In the genomic region with DNA sequence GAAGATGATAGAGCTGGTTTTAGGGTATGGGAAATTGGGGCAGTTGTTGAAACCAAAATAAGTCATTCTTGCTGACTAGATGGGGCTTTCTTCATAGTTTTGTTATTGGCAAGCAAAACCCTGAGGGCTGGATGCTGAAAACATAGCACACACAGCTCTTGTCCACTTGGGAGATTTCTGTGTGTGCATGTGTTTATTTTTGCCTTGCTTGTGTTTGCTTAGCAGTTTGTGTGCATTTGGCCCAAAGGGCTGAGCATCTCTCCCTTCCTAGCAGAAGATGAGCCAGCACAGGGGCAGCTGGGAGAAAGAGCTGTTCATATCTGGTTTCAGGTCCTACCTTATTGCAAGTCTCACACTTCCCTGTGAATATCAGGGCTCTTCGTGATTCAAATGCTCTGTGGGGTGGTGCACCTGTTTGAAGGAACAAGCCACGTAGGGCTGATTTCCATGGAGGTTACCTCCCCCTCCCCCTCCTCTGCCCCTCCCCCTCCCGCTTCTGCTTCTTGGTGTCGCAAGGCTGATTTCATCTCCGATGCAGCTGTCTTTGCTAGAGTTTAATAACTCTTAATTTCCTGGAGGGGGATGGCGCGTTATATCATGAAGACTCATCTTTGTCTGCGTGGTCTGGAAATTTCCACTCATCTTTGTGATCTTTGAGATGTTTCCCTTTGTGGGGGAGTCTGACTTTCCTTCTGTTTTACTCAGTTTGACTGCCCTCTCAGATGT, we compare ENCODE assay signal across 8 cellular contexts.
DNase-seq lines count a peak whose midpoint lies in the region; ATAC-seq lines count a peak whose summit lies in the region.

No MANE protein-coding gene starts in this region.

- H3K27ac Mint-ChIP-seq in activated naive CD8-positive, alpha-beta T cell treated with anti-CD3 and anti-CD28 coated beads for 36 hours: peak overlapping the region; percentile 88

- peaks cover 79% of the 10 kb centered on the region for H3K36me3 Mint-ChIP-seq in activated naive CD8-positive, alpha-beta T cell treated with anti-CD3 and anti-CD28 coated beads for 36 hours

- peaks cover 32% of the 10 kb centered on the region for H3K4me1 Mint-ChIP-seq in activated naive CD8-positive, alpha-beta T cell treated with anti-CD3 and anti-CD28 coated beads for 36 hours

- no peaks in the 10 kb centered on the region for H3K27me3 Mint-ChIP-seq in activated naive CD8-positive, alpha-beta T cell treated with anti-CD3 and anti-CD28 coated beads for 36 hours

- peaks cover 16% of the 10 kb centered on the region for H3K9me3 Mint-ChIP-seq in activated naive CD8-positive, alpha-beta T cell treated with anti-CD3 and anti-CD28 coated beads for 36 hours

- H3K4me3 Mint-ChIP-seq in activated naive CD8-positive, alpha-beta T cell treated with anti-CD3 and anti-CD28 coated beads for 36 hours: no peak overlapping the region

- peak; percentile 53 for ATAC-seq in GM19328 (IDR thresholded peaks at IDR 0.05; ENCODE audit: unreplicated experiment)
- peak; percentile 63 for ATAC-seq in HG03460 (IDR thresholded peaks at IDR 0.05; ENCODE audit: unreplicated experiment)

- DNase-seq in CD1c-positive myeloid dendritic cell (ENCODE audit: extremely low spot score) (peak; percentile 24), AG08395 (ENCODE audit: low spot score) (no peak), LoVo (ENCODE audit: low spot score) (no peak), SW 1271 (lab: John Stamatoyannopoulos, UW) (no peak)
- DNase-seq in activated naive CD8-positive, alpha-beta T cell treated with anti-CD3 and anti-CD28 coated beads for 36 hours: peak; percentile 25
- DNase-seq in stimulated activated CD4-positive, alpha-beta T cell treated with anti-CD3 and anti-CD28 coated beads, Interleukin-1b, Interleukin-23, amount 100 ng/mL, for 48 hours: peak; percentile 49

Comparison
In these comparisons a context has a peak if more than half of its experiments do, and no peak if none do; other contexts are left out.
1. DNase-seq: peak in CD1c-positive myeloid dendritic cell (single experiment), activated naive CD8-positive, alpha-beta T cell treated with anti-CD3 and anti-CD28 coated beads for 36 hours (single experiment) and stimulated activated CD4-positive, alpha-beta T cell treated with anti-CD3 and anti-CD28 coated beads, Interleukin-1b, Interleukin-23, amount 100 ng/mL, for 48 hours (single experiment); none in AG08395 (single experiment), LoVo (single experiment) and SW 1271 (0 of 2).